In the genomic region with DNA sequence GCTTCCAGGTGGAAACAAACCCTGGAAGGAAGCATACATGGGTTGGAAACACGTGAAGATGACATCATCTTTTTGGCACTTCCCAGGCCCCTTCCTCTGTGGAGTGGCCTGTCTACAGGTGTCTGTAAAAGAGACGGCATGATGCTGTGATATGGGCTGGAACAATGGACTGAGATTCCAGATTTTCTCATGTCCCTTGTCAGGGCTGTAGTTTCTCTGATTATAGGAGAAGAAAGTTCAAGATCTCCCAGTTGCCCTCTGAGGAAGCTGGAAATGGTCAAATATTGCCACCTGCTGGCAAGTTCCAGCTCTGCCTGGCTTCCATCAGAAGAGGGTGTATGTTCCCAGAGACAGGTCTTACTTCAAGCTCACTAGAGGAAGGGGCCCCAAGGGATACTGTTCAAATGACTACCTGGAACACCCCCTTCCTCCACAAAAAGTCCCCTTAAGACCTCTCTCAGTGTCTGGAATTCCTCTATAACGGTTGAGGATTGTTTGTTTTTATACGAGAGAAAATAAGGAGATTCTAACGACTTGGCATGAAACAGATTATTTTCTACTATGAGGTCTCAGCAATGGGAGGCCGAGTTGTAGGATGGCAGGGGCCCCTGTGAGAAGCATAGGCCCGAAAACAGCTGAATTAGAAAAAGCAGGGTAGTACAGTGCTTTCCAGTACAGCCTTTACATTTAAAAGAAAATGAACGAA, we compare ENCODE assay signal across 8 cellular contexts. TPM values are rescaled to one million over a fixed set of nuclear protein-coding genes. Genes with fewer than 3 reads are reported as not detected.
A peak's percentile ranks its signal among the peaks of the same experiment; 100 is the strongest.
DNase-seq lines count a peak whose midpoint lies in the region; ATAC-seq and TF ChIP-seq lines count a peak whose summit lies in the region.

No MANE protein-coding gene starts in this region.

- peaks cover 1 to 42% (median 28%) of the 10 kb centered on the region in 7 donors for H3K4me1 Mint-ChIP-seq in naive thymus-derived CD4-positive, alpha-beta T cell

- H3K9me3 Mint-ChIP-seq in naive thymus-derived CD4-positive, alpha-beta T cell = peaks cover 0 to 2% (median 0%) of the 10 kb centered on the region in 11 donors

- no peaks in the 10 kb centered on the region for H3K27me3 ChIP-seq in naive thymus-derived CD4-positive, alpha-beta T cell (ENCODE audit: control insufficient read depth in 2 of 2, insufficient read depth in 2 of 2, low read length in 2 of 2)

- peaks cover 0 to 8% of the 10 kb centered on the region in 2 donors for H3K4me1 ChIP-seq in naive thymus-derived CD4-positive, alpha-beta T cell (ENCODE audit: control insufficient read depth in 2 of 2, insufficient read depth in 2 of 2, low read length in 2 of 2)

- CTCF ChIA-PET in naive thymus-derived CD4-positive, alpha-beta T cell (lab: Charles Lee) = interaction anchor here (0.5 to 13.8 kb wide), 32 partner anchors 9 to 127 kb away, joined by 3 to 403 read pairs (median 4); partner anchors contain the start of genes CCDC69 and TNIP1

- H3K27me3 Mint-ChIP-seq in naive thymus-derived CD4-positive, alpha-beta T cell = no peaks in the 10 kb centered on the region

- H3K27ac Mint-ChIP-seq in naive thymus-derived CD4-positive, alpha-beta T cell = peak overlapping the region in 8 of 9 donors; percentile 20 to 87 (median 54)

- H3K36me3 Mint-ChIP-seq in naive thymus-derived CD4-positive, alpha-beta T cell = no peaks in the 10 kb centered on the region

- no peaks in the 10 kb centered on the region for H3K36me3 ChIP-seq in naive thymus-derived CD4-positive, alpha-beta T cell (ENCODE audit: control insufficient read depth in 2 of 3, insufficient read depth in 3 of 3, low read length in 3 of 3)

- POLR2A ChIA-PET in naive thymus-derived CD4-positive, alpha-beta T cell (lab: Charles Lee) = interaction anchor here (1.0 to 33.3 kb wide), 7 partner anchors 8 to 88 kb away, joined by 3 to 760 read pairs (median 5); partner anchors contain the start of genes CCDC69 and GM2A

- no peak overlapping the region for H3K4me3 ChIP-seq in epithelial cell of proximal tubule (ENCODE audit: low read depth, low read length)
- no peak overlapping the region for H3K4me3 ChIP-seq in naive thymus-derived CD4-positive, alpha-beta T cell (ENCODE audit: low read length)

- peak; percentile 93 for TF ChIP-seq CTCF in epithelial cell of proximal tubule (conservative IDR thresholded peaks at IDR 0.05; ENCODE audit: low read depth, low read length)

- peak overlapping the region in 1 of 10 donors; percentile 51 for H3K4me3 Mint-ChIP-seq in naive thymus-derived CD4-positive, alpha-beta T cell

- peak; percentile 31 for DNase-seq in COLO668 (lab: John Stamatoyannopoulos, UW; ENCODE audit: unreplicated experiment)
- DNase-seq in NOMO-1 treated with dmso at 0.1 percent for 144 hours (lab: John Stamatoyannopoulos, UW; ENCODE audit: unreplicated experiment) = peak; percentile 11
- peak; percentile 84 for DNase-seq in activated CD8-positive, alpha-beta memory T cell treated with anti-CD3 and anti-CD28 coated beads, Interleukin-2, amount 50 U/mL, for 4 hours
- DNase-seq in epithelial cell of proximal tubule (ENCODE audit: low read depth) = peak; percentile 30
- peak; percentile 50 to 85 (median 81) for DNase-seq in naive thymus-derived CD4-positive, alpha-beta T cell
- peak; percentile 79 for DNase-seq in stimulated activated naive CD8-positive, alpha-beta T cell treated with anti-CD3 and anti-CD28 coated beads, Interleukin-15, Interleukin-2, amounts not matched to agents 100 U/mL and 50 U/mL, for 24 hours

- no peaks in the 10 kb centered on the region for H3K9me3 ChIP-seq in naive thymus-derived CD4-positive, alpha-beta T cell (ENCODE audit: control insufficient read depth in 2 of 3, low read length in 3 of 3)

- intact Hi-C loops in naive thymus-derived CD4-positive, alpha-beta T cell (cut with micrococcal nuclease) = loop anchor here (1.0 to 10.0 kb wide), 12 partner anchors 8 to 364 kb away; partner anchors contain the start of genes ANXA6 (in 1 of the 2) and GM2A (in 1 of the 2)

- ATAC-seq in GM19397 (IDR thresholded peaks at IDR 0.05; ENCODE audit: unreplicated experiment) (peak; percentile 85), HG03521 (IDR thresholded peaks at IDR 0.05; ENCODE audit: unreplicated experiment) (peak; percentile 83)
- peak; percentile 96 for ATAC-seq in naive thymus-derived CD4-positive, alpha-beta T cell
- ATAC-seq in stimulated activated naive CD8-positive, alpha-beta T cell treated with anti-CD3 and anti-CD28 coated beads, Interleukin-15, Interleukin-2, amounts not matched to agents 100 U/mL and 50 U/mL, for 24 hours = peak; percentile 98

- H3K27ac ChIP-seq in naive thymus-derived CD4-positive, alpha-beta T cell (ENCODE audit: low read depth, low read length) = no peak overlapping the region

RNA-seq across cellular contexts. Expression of gene ANXA6, which starts 7.3 kb away (rescaled TPM):
- total RNA-seq in epithelial cell of proximal tubule = 83.6 and 135 TPM in 2 replicates
- 100 to 1,000 TPM; 212 to 512 (median 272) TPM for total RNA-seq in naive thymus-derived CD4-positive, alpha-beta T cell
- 100 to 1,000 TPM; 272 to 295 TPM for polyA plus RNA-seq in naive thymus-derived CD4-positive, alpha-beta T cell

RNA-seq across cellular contexts. Expression of gene CCDC69, which starts 59.1 kb away (rescaled TPM):
- 3.0 and 3.4 TPM in 2 replicates for total RNA-seq in epithelial cell of proximal tubule
- 100 to 1,000 TPM in 1 of 5 experiments, 10 to 100 TPM in 4; 63.6 to 104 (median 94.1) TPM for total RNA-seq in naive thymus-derived CD4-positive, alpha-beta T cell
- 100 to 1,000 TPM in 1 of 2 donors, 10 to 100 TPM in 1; 70.4 to 112 TPM for polyA plus RNA-seq in naive thymus-derived CD4-positive, alpha-beta T cell

Comparison
In these comparisons a context has a peak if more than half of its experiments do, and no peak if none do; other contexts are left out.
1. DNase-seq: peak in every context shown above with its lines; median percentile 84 in activated CD8-positive, alpha-beta memory T cell treated with anti-CD3 and anti-CD28 coated beads, Interleukin-2, amount 50 U/mL, for 4 hours; 81 in naive thymus-derived CD4-positive, alpha-beta T cell; 79 in stimulated activated naive CD8-positive, alpha-beta T cell treated with anti-CD3 and anti-CD28 coated beads, Interleukin-15, Interleukin-2, amounts not matched to agents 100 U/mL and 50 U/mL, for 24 hours; 31 in COLO668; 30 in epithelial cell of proximal tubule; 11 in NOMO-1 treated with dmso at 0.1 percent for 144 hours.
2. RNA of gene CCDC69, which starts 59.1 kb away (total RNA-seq): 63.6 to 104 TPM in naive thymus-derived CD4-positive, alpha-beta T cell; 3.0 to 3.4 TPM in epithelial cell of proximal tubule; every median in the first group is over 10 times any median in the second.
3. Peak in every context shown above with its lines, with median percentiles within 50 percentile points of each other: ATAC-seq.